ENCODE assay signal across 12 cellular contexts in the genomic region with DNA sequence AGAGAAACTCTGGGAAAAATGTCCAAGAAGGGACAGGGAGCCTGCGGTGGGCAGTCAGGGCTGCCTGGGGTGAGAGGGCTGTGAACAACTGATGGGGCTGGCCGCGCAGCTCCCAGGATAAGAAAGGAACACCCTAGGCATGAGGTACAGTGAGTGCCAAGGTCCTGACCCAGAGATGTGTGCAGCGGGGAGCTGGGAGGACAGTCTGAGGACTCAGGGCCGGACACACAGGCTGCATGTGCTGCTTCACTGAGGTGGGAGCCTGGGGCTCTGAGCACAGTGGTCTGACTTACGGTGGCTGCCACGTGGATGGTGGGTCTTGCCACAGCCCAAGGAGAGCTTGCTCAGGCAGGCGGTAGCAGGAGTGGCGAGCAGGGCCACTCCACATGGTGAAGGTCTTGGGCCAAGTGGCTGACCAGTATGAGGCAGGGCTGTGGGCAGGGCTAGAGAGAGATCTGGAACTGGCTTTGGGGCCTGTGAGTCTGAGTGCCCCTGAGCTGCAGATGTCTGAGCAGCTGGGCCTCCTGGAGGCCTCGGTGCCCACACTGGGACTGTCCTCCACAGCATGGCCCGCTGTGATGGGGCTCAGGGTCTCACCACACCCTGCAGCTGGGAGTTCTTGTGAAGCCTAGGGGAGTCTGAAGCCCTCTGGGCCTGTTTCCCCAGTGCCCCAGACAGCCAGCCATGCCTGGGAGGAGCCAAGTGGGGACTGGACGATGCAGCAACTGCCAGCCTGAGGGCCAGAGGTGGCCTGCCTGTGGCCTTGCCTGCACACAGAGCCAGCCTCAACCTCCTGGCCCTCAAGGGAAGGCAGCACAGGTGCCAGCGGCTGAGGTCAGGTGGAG.
DNase-seq lines count a peak whose midpoint lies in the region; ATAC-seq and TF ChIP-seq lines count a peak whose summit lies in the region.
"Had no signal": no experiment of that assay in that cellular context is flagged by ENCODE, and none has a peak within 500 bp of the region (broad histone marks: within the 10 kb centered on the region; RNA-seq: fewer than 3 reads in every experiment).

No MANE protein-coding gene starts in this region.

- H3K4me2 ChIP-seq in H9 (ENCODE audit: insufficient read depth, insufficient read length, low read length): no peak overlapping the region

- no CpG with 5 or more reads among the region's 13 CpGs for WGBS in H9 (ENCODE audit: extremely low coverage, insufficient read length, low lambda C conversion rate)
- 79 to 93% (median 92%) methylated on average over 9 to 13 of the region's 13 CpGs for WGBS in spleen, 5 donors

- H3K4me1 Mint-ChIP-seq in H9: peaks cover 1 to 7% of the 10 kb centered on the region in 2 experiments; a peak in 2 of 4 replicates
- peaks cover 6% of the 10 kb centered on the region for H3K4me1 Mint-ChIP-seq in activated CD4-positive, alpha-beta memory T cell treated with anti-CD3 and anti-CD28 coated beads for 36 hours (ENCODE audit: low read depth)

- no peak overlapping the region for H3K4ac ChIP-seq in H9 (ENCODE audit: low read depth, low read length)

- no peak for ATAC-seq in HG03521 (IDR thresholded peaks at IDR 0.05; ENCODE audit: unreplicated experiment)
- ATAC-seq: stimulated activated naive CD8-positive, alpha-beta T cell treated with anti-CD3 and anti-CD28 coated beads, Interleukin-15, Interleukin-2, amounts not matched to agents 100 U/mL and 50 U/mL, for 24 hours had no signal

- H4K91ac ChIP-seq in H9 (ENCODE audit: insufficient read length, low read depth, low read length): no peak overlapping the region

- H3K23me2 ChIP-seq in H9 (ENCODE audit: insufficient read length, low read depth, low read length, poor library complexity, severe bottlenecking): no peaks in the 10 kb centered on the region

- H4K20me1 ChIP-seq in H9 (ENCODE audit: control insufficient read depth, insufficient read depth, insufficient read length): no peaks in the 10 kb centered on the region

- no peak overlapping the region for H3K56ac ChIP-seq in H9 (ENCODE audit: insufficient read length, low read depth, low read length)

- no peak overlapping the region for H2AFZ ChIP-seq in H9 (ENCODE audit: low read length)

- no peak overlapping the region for H3K18ac ChIP-seq in H9 (ENCODE audit: insufficient read length, low read depth, low read length)

- H2BK20ac ChIP-seq in H9 (ENCODE audit: low read depth, low read length, poor library complexity, severe bottlenecking): no peak overlapping the region

- TF ChIP-seq CTCF in H9 (conservative IDR thresholded peaks at IDR 0.05) (no peak), left ventricle myocardium inferior (IDR thresholded peaks at IDR 0.05; ENCODE audit: borderline replicate concordance) (no peak), spleen (IDR thresholded peaks at IDR 0.05 in 8 of 11, conservative IDR thresholded peaks at IDR 0.05 in 3 of 11) (no peak)

- no peak overlapping the region for H2BK12ac ChIP-seq in H9 (ENCODE audit: insufficient read length, low read depth, low read length)

- H2BK15ac ChIP-seq in H9 (ENCODE audit: low read depth, low read length): no peak overlapping the region

- no peak overlapping the region for H3K9ac ChIP-seq in H9 (ENCODE audit: extremely low read depth, insufficient read length, low read length)

- H4K8ac ChIP-seq in H9 (replicated peaks; ENCODE audit: insufficient read length, low read depth, low read length): no peak overlapping the region

- no peaks in the 10 kb centered on the region for H3K36me3 Mint-ChIP-seq in H9 (ENCODE audit: insufficient read depth in 1 of 3, low read depth in 3 of 3)
- H3K36me3 Mint-ChIP-seq in activated CD4-positive, alpha-beta memory T cell treated with anti-CD3 and anti-CD28 coated beads for 36 hours: no peaks in the 10 kb centered on the region
- H3K36me3 Mint-ChIP-seq: CD8-positive, alpha-beta memory T cell had no signal

- no peak overlapping the region for H3K23ac ChIP-seq in H9 (ENCODE audit: insufficient read length, low read depth, low read length)

- no peak overlapping the region for H3K27ac ChIP-seq in H9 (ENCODE audit: insufficient read length, low read depth, low read length)
- no peak overlapping the region for H3K27ac ChIP-seq in left ventricle myocardium inferior (replicated peaks)
- no peak overlapping the region for H3K27ac ChIP-seq in spleen
- no peak overlapping the region for H3K27ac ChIP-seq in effector memory CD4-positive, alpha-beta T cell (ENCODE audit: insufficient read depth, low read length, poor library complexity, severe bottlenecking)

- H3T11ph ChIP-seq in H9 (ENCODE audit: low read length): no peak overlapping the region

- DNase-seq in H9 (peak; percentile 25), left ventricle myocardium inferior (peak; percentile 7), spleen (peak; percentile 69), pons (ENCODE audit: low spot score) (no peak)
- DNase-seq in activated CD4-positive, alpha-beta memory T cell treated with anti-CD3 and anti-CD28 coated beads for 36 hours: peak; percentile 8
- DNase-seq in effector memory CD4-positive, alpha-beta T cell: no peak
- DNase-seq: activated CD4-positive, alpha-beta T cell treated with anti-CD3 and anti-CD28 coated beads, Interleukin-2, amount 50 U/mL, for 1 hour; NCI-H1048; NCI-H2227 treated with DMSO at 0.1 percent for 48 hours; stimulated activated naive CD8-positive, alpha-beta T cell treated with anti-CD3 and anti-CD28 coated beads, Interleukin-15, Interleukin-2, amounts not matched to agents 100 U/mL and 50 U/mL, for 24 hours had no signal

- no peak overlapping the region for H2AK5ac ChIP-seq in H9 (ENCODE audit: insufficient read length, low read length)

- H3K9me3 Mint-ChIP-seq in H9: no peaks in the 10 kb centered on the region
- no peaks in the 10 kb centered on the region for H3K9me3 Mint-ChIP-seq in activated CD4-positive, alpha-beta memory T cell treated with anti-CD3 and anti-CD28 coated beads for 36 hours
- H3K9me3 Mint-ChIP-seq: CD8-positive, alpha-beta memory T cell had no signal

- intact Hi-C loops in activated CD4-positive, alpha-beta memory T cell treated with anti-CD3 and anti-CD28 coated beads for 36 hours (cut with micrococcal nuclease): no loop called here
- intact Hi-C loops in left ventricle myocardium inferior (cut with micrococcal nuclease): no loop called here
- intact Hi-C loops in spleen (cut with DNase I; ENCODE audit: low total_unique reads): no loop called here

- H3K14ac ChIP-seq in H9 (ENCODE audit: insufficient read depth, low read length): no peak overlapping the region; the same call in 1 of the 2 replicates

- H3K4me3 Mint-ChIP-seq in H9: no peak overlapping the region
- H3K4me3 Mint-ChIP-seq in activated CD4-positive, alpha-beta memory T cell treated with anti-CD3 and anti-CD28 coated beads for 36 hours: no peak overlapping the region

- CTCF ChIA-PET in activated CD4-positive, alpha-beta memory T cell treated with anti-CD3 and anti-CD28 coated beads for 36 hours (lab: Charles Lee): interaction anchor here (1.6 to 2.7 kb wide), 3 partner anchors 16 to 48 kb away, joined by 6 to 21 read pairs (median 18); no protein-coding TSS in a partner anchor

- H3K4me3 ChIP-seq in left ventricle myocardium inferior (no peak overlapping the region), spleen (no peak overlapping the region)
- H3K4me3 ChIP-seq in effector memory CD4-positive, alpha-beta T cell (ENCODE audit: insufficient read depth, low read depth, low read length, poor library complexity, severe bottlenecking): no peak overlapping the region

- H3K27me3 ChIP-seq in H9 (ENCODE audit: insufficient read depth, low read length): no peaks in the 10 kb centered on the region
- H3K27me3 ChIP-seq in left ventricle myocardium inferior (ENCODE audit: low read depth): peaks cover 25% of the 10 kb centered on the region
- H3K27me3 ChIP-seq in spleen (replicated peaks in 1 of 7): no peaks in the 10 kb centered on the region
- H3K27me3 ChIP-seq in effector memory CD4-positive, alpha-beta T cell (replicated peaks; ENCODE audit: control insufficient read depth, insufficient read depth, low read length, poor library complexity, severe bottlenecking): no peaks in the 10 kb centered on the region

- H3K9me3 ChIP-seq in H9 (ENCODE audit: control insufficient read depth, low read depth, low read length) (no peaks in the 10 kb centered on the region), left ventricle myocardium inferior (replicated peaks) (no peaks in the 10 kb centered on the region), spleen (no peaks in the 10 kb centered on the region)
- H3K9me3 ChIP-seq in effector memory CD4-positive, alpha-beta T cell (ENCODE audit: control insufficient read depth, low read length): no peaks in the 10 kb centered on the region

- H2BK120ac ChIP-seq in H9 (ENCODE audit: low read depth, low read length, poor library complexity, severe bottlenecking): no peak overlapping the region

- H3K79me2 ChIP-seq in H9 (ENCODE audit: insufficient read depth, low read length): no peaks in the 10 kb centered on the region

- H3K27ac Mint-ChIP-seq in H9: no peak overlapping the region; a peak in 1 of 7 replicates
- H3K27ac Mint-ChIP-seq in activated CD4-positive, alpha-beta memory T cell treated with anti-CD3 and anti-CD28 coated beads for 36 hours: no peak overlapping the region

- H2BK5ac ChIP-seq in H9 (ENCODE audit: insufficient read length, low read length): no peak overlapping the region

- no peak overlapping the region for H4K5ac ChIP-seq in H9 (ENCODE audit: insufficient read length, low read depth, low read length)

- no peak for TF ChIP-seq POLR2A in spleen (IDR thresholded peaks at IDR 0.05)

- no peaks in the 10 kb centered on the region for H3K4me1 ChIP-seq in H9 (ENCODE audit: insufficient read depth, low read length)
- peaks cover 12% of the 10 kb centered on the region for H3K4me1 ChIP-seq in left ventricle myocardium inferior
- peaks cover 0 to 35% (median 16%) of the 10 kb centered on the region in 6 donors for H3K4me1 ChIP-seq in spleen
- peaks cover 4% of the 10 kb centered on the region for H3K4me1 ChIP-seq in effector memory CD4-positive, alpha-beta T cell (ENCODE audit: control insufficient read depth, insufficient read depth, low read length, poor library complexity, severe bottlenecking)

- POLR2A ChIA-PET in activated CD4-positive, alpha-beta memory T cell treated with anti-CD3 and anti-CD28 coated beads for 36 hours (lab: Charles Lee): no interaction called here

- H3K36me3 ChIP-seq in left ventricle myocardium inferior (no peaks in the 10 kb centered on the region), spleen (no peaks in the 10 kb centered on the region)
- no peaks in the 10 kb centered on the region for H3K36me3 ChIP-seq in effector memory CD4-positive, alpha-beta T cell (ENCODE audit: control insufficient read depth, insufficient read depth, low read length)

- no peaks in the 10 kb centered on the region for H3K27me3 Mint-ChIP-seq in H9 (ENCODE audit: low read depth)
- H3K27me3 Mint-ChIP-seq in activated CD4-positive, alpha-beta memory T cell treated with anti-CD3 and anti-CD28 coated beads for 36 hours: no peaks in the 10 kb centered on the region
- H3K27me3 Mint-ChIP-seq: CD8-positive, alpha-beta memory T cell had no signal

- no peaks in the 10 kb centered on the region for H3K79me1 ChIP-seq in H9 (ENCODE audit: insufficient read depth, low read depth, low read length, poor library complexity, severe bottlenecking)

Comparison
In these comparisons a context has a peak if more than half of its experiments do, and no peak if none do; other contexts are left out.
1. DNase-seq: peak in H9 (single experiment), activated CD4-positive, alpha-beta memory T cell treated with anti-CD3 and anti-CD28 coated beads for 36 hours (single experiment), left ventricle myocardium inferior (single experiment) and spleen (single experiment); none in pons (single experiment) and effector memory CD4-positive, alpha-beta T cell (0 of 3).